8 cellular contexts compared by ENCODE assay signal in the genomic region with DNA sequence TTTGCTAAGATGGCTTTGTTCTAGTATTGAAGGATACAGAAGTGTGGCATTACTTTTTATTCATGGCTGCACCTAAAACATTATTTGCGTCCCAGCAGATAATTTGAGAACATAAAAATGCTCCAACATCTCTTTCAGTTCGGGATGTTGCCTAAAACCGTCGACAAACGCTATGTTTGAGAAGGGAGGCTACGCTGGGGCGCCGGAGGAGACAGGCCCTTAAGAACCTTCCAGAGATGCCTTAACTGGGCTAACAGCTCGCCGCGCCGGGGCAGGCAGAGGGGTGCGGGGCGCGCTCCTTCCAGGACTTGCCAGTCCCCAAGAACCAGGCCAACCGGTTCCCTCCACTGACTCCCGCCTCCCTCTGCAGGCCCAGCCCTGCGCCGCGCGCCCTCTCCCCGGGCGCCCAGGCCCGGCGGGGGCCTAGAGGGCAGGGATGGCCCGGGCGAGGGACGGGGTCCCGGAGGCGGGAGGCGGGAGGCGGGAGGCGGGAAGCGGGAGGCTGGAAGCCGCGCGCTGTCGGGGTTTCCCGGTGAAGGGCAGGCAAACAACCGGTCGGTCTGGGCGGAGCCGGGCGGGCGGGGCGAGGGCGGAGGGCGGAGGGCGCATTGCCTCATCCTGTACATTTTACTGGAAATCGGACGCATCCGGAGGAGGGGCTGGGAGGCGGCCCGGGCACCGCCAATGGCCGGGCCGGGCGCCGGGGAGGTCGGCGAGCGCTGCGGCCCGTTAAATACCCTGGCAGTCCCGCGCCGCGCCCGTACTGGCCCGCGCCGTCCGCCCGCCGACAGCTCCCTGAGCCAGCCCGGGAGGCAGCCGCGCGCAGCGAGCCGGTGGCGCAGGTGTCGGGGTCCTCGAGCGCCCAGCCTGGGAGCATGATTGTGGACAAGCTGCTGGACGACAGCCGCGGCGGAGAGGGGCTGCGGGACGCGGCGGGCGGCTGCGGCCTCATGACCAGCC. TPM values are rescaled to one million over a fixed set of nuclear protein-coding genes. Genes with fewer than 3 reads are reported as not detected.
DNase-seq lines count a peak whose midpoint lies in the region; ATAC-seq and TF ChIP-seq lines count a peak whose summit lies in the region.

A gene with protein sequence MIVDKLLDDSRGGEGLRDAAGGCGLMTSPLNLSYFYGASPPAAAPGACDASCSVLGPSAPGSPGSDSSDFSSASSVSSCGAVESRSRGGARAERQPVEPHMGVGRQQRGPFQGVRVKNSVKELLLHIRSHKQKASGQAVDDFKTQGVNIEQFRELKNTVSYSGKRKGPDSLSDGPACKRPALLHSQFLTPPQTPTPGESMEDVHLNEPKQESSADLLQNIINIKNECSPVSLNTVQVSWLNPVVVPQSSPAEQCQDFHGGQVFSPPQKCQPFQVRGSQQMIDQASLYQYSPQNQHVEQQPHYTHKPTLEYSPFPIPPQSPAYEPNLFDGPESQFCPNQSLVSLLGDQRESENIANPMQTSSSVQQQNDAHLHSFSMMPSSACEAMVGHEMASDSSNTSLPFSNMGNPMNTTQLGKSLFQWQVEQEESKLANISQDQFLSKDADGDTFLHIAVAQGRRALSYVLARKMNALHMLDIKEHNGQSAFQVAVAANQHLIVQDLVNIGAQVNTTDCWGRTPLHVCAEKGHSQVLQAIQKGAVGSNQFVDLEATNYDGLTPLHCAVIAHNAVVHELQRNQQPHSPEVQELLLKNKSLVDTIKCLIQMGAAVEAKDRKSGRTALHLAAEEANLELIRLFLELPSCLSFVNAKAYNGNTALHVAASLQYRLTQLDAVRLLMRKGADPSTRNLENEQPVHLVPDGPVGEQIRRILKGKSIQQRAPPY (plus strand): TSS at position 761 of the 960 bp plus-strand sequence. CDS start 115 bp downstream, at position 876.

- H3K9ac ChIP-seq in colonic mucosa (ENCODE audit: low read depth in 2 of 2, low read length in 2 of 2): peak within 1 kb of the TSS; percentile 97 to 98

- DNase-seq in AG09319 (ENCODE audit: extremely low read depth, low read depth) (peak; percentile 90), NCI-H526 (lab: John Stamatoyannopoulos, UW) (peak; percentile 70 to 96), colonic mucosa (peak; percentile 98)
- DNase-seq in activated CD4-positive, alpha-beta T cell treated with anti-CD3 and anti-CD28 coated beads for 48 hours: peak; percentile 94
- peak; percentile 84 to 90 for DNase-seq in stimulated activated CD4-positive, alpha-beta T cell treated with anti-CD3 and anti-CD28 coated beads, Interleukin-1b, Interleukin-23, amount 100 ng/mL, for 4 hours (ENCODE audit: low read depth in 2 of 2)

- H3K36me3 ChIP-seq in colonic mucosa: peaks cover 6% of the 10 kb centered on the region

- no peak for TF ChIP-seq CTCF in AG09319 (IDR thresholded peaks at IDR 0.05; ENCODE audit: low read depth, low read length)
- TF ChIP-seq CTCF in colonic mucosa (IDR thresholded peaks at IDR 0.05): no peak

- ATAC-seq in GM19043 (IDR thresholded peaks at IDR 0.05; ENCODE audit: low read depth, unreplicated experiment) (peak; percentile 64), HG03354 (IDR thresholded peaks at IDR 0.05; ENCODE audit: poor library complexity, severe bottlenecking, unreplicated experiment) (peak; percentile 82)

- H3K27me3 ChIP-seq in colonic mucosa (no peaks in the 10 kb centered on the region), layer of hippocampus (ENCODE audit: control insufficient read depth, insufficient read depth, low read length) (no peaks in the 10 kb centered on the region)

- H3K4me1 ChIP-seq in colonic mucosa: peaks cover 14% of the 10 kb centered on the region

- intact Hi-C loops in colonic mucosa (cut with DNase I): no loop called here

- H3K9me3 ChIP-seq in colonic mucosa: no peaks in the 10 kb centered on the region

- H3K27ac ChIP-seq in colonic mucosa: peak within 1 kb of the TSS; percentile 99
- peak within 1 kb of the TSS; percentile 93 for H3K27ac ChIP-seq in layer of hippocampus (ENCODE audit: low read depth, low read length)

- H3K4me3 ChIP-seq in colonic mucosa: peak within 1 kb of the TSS; percentile 85

RNA-seq across cellular contexts. Expression of the gene that starts here (rescaled TPM):
- 10 to 100 TPM; 69.4 to 96.2 TPM for total RNA-seq in colonic mucosa

Comparison
In these comparisons a context has a peak if more than half of its experiments do, and no peak if none do; other contexts are left out.
1. Peak in every context shown above with its lines: DNase-seq, ATAC-seq, H3K4me3 ChIP-seq and H3K27ac ChIP-seq.